In genomic region chr4:8258813-8259212, GRCh38 we compare ENCODE assay signal across 2 cellular contexts.
TF ChIP-seq lines count a peak whose summit lies in the region.

No MANE protein-coding gene starts in this region.

TF ChIP-seq in HEK293, 187 proteins besides CTCF, POLR2A, EP300 and RAD21:
- TF ChIP-seq SP3 (tag by site-specific recombination; IDR thresholded peaks at IDR 0.05), result no peak
- TF ChIP-seq ZNF488 (tag by site-specific recombination; IDR thresholded peaks at IDR 0.05), result no peak
- no peak for TF ChIP-seq ZNF473 (tag by site-specific recombination; IDR thresholded peaks at IDR 0.05)
- TF ChIP-seq ZBTB11 (tag by site-specific recombination; conservative IDR thresholded peaks at IDR 0.05; ENCODE audit: low read depth), result no peak
- TF ChIP-seq ZIC2 (tag by site-specific recombination; IDR thresholded peaks at IDR 0.05), result peak; percentile 94
- TF ChIP-seq ZNF530 (tag by site-specific recombination; IDR thresholded peaks at IDR 0.05; ENCODE audit: low read depth), result no peak
TF ChIP-seq in HEK293: peak in this region for 1.

TF ChIP-seq in K562, 482 proteins besides CTCF, POLR2A, EP300 and RAD21:
- TF ChIP-seq CBFA2T3 (IDR thresholded peaks at IDR 0.05), result no peak
- TF ChIP-seq MEIS2 (IDR thresholded peaks at IDR 0.05; ENCODE audit: partially characterized antibody), result peak; percentile 37
TF ChIP-seq in K562: peak in this region for 1.
